ENCODE assay signal across 27 cellular contexts in genomic region chr7:101255841-101256240, GRCh38. TPM values are rescaled to one million over a fixed set of nuclear protein-coding genes. Genes with fewer than 3 reads are reported as not detected.
"Had no signal": no experiment of that assay in that cellular context is flagged by ENCODE, and none has a peak within 500 bp of the region (broad histone marks: within the 10 kb centered on the region; RNA-seq: fewer than 3 reads in every experiment).

No MANE protein-coding gene starts in this region.

- DNase-seq: cortex of kidney; dorsolateral prefrontal cortex; effector CD8-positive, alpha-beta T cell; glutamatergic neuron; immature natural killer cell; kidney; left cardiac atrium; left ventricle myocardium inferior; lower lobe of right lung; naive thymus-derived CD4-positive, alpha-beta T cell; nephron progenitor cell; posterior cingulate gyrus; sigmoid colon; stimulated activated CD4-positive, alpha-beta T cell treated with anti-CD3 and anti-CD28 coated beads, Interleukin-2, amount 100 ng/mL, for 24 hours; stimulated activated CD4-positive, alpha-beta T cell treated with anti-CD3 and anti-CD28 coated beads, Interleukin-4, amount 100 ng/mL, for 4 hours; stimulated activated naive B cell treated with anti-CD40 and anti-IgM and Interleukin-4, amounts not matched to agents 10 μg/mL and 1 μg/mL and 100 μg/mL, for 72 hours; stimulated activated naive CD8-positive, alpha-beta T cell treated with anti-CD3 and anti-CD28 coated beads, Interleukin-15, amount 100 ng/mL, for 72 hours; testis; upper lobe of right lung had no signal

- H3K4me3 ChIP-seq: dorsolateral prefrontal cortex, gastroesophageal sphincter, left ventricle myocardium inferior, lower lobe of right lung, right atrium auricular region, sigmoid colon, skin epidermis, testis, tibial nerve, upper lobe of right lung had no signal

- ATAC-seq: esophagus mucosa; gastroesophageal sphincter; left cardiac atrium; lower lobe of right lung; naive thymus-derived CD4-positive, alpha-beta T cell; stimulated activated naive B cell treated with anti-CD40 and anti-IgM and Interleukin-4, amounts not matched to agents 10 μg/mL and 1 μg/mL and 100 μg/mL, for 72 hours; stimulated activated naive CD8-positive, alpha-beta T cell treated with anti-CD3 and anti-CD28 coated beads, Interleukin-15, amount 100 ng/mL, for 72 hours; upper lobe of right lung had no signal

RNA-seq across cellular contexts. Expression of gene MOGAT3, which starts 55.0 kb away (rescaled TPM):
- total RNA-seq: esophagus mucosa; gastroesophageal sphincter; left cardiac atrium; left ventricle myocardium inferior; lower lobe of right lung; naive thymus-derived CD4-positive, alpha-beta T cell; osteocyte; pulmonary artery endothelial cell; right atrium auricular region; sigmoid colon; subcutaneous adipose tissue; testis; tibial nerve; upper lobe of right lung had no signal
